ENCODE assay signal across 20 cellular contexts in the genomic region with DNA sequence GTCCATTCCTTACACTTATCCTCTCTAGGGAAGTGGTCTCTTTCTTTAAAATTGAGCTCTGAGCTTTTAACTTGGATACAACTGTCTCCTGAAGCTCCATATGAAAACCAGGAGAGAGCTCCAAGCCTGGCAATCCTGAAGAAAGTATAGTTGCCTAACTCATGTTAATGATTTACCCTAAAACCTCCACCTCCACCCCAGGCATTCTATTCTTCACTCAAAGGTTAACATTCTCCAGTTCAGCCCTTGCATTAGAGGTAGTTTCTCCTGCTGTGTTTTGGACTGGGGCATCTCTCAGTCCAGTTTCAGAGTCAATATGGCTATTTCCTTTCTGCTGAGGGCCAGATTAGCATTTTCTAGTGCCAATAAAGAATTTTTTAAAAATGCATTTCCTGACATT.
"Had no signal": no experiment of that assay in that cellular context is flagged by ENCODE, and none has a peak within 500 bp of the region (broad histone marks: within the 10 kb centered on the region; RNA-seq: fewer than 3 reads in every experiment).

No MANE protein-coding gene starts in this region.

- ATAC-seq: activated naive CD4-positive, alpha-beta T cell treated with anti-CD3 and anti-CD28 coated beads, Interleukin-2, amount 50 U/mL, for 72 hours; activated T-cell treated with anti-CD3 and anti-CD28 coated beads, Interleukin-2, amount 50 U/mL, for 72 hours; body of pancreas; left cardiac atrium; naive thymus-derived CD4-positive, alpha-beta T cell; stimulated activated naive B cell treated with anti-CD40 and anti-IgM and Interleukin-4, amounts not matched to agents 10 μg/mL and 1 μg/mL and 100 μg/mL, for 72 hours had no signal

- H3K27me3 ChIP-seq: body of pancreas, esophagus squamous epithelium, pancreas, thyroid gland had no signal

- DNase-seq: activated B cell treated with CpG ODN at 0.5 μM for 24 hours; activated CD4-positive, alpha-beta T cell treated with anti-CD3 and anti-CD28 coated beads for 48 hours; activated CD8-positive, alpha-beta memory T cell treated with anti-CD3 and anti-CD28 coated beads, Interleukin-2, amount 50 U/mL, for 48 hours; activated gamma-delta T cell; activated T-cell treated with anti-CD3 and anti-CD28 coated beads, Interleukin-2, amount 50 U/mL, for 72 hours; amniotic stem cell; body of pancreas; central memory CD4-positive, alpha-beta T cell; esophagus squamous epithelium; glutamatergic neuron; immature natural killer cell; left cardiac atrium; mammary epithelial cell; naive thymus-derived CD4-positive, alpha-beta T cell; pancreas; stimulated activated CD4-positive, alpha-beta T cell treated with anti-CD3 and anti-CD28 coated beads, Interleukin-2, amount 100 ng/mL, for 48 hours; stimulated activated naive B cell treated with anti-CD40 and anti-IgM and Interleukin-4, amounts not matched to agents 10 μg/mL and 1 μg/mL and 100 μg/mL, for 72 hours; thyroid gland had no signal

- H3K4me1 ChIP-seq: body of pancreas, esophagus squamous epithelium, pancreas, thyroid gland had no signal

- H3K27ac ChIP-seq: body of pancreas, coronary artery, esophagus squamous epithelium, pancreas, thyroid gland had no signal

- H3K4me3 ChIP-seq: body of pancreas, coronary artery, esophagus squamous epithelium, pancreas, thyroid gland had no signal

- H3K36me3 ChIP-seq: pancreas, thyroid gland had no signal

- H3K9me3 ChIP-seq: body of pancreas, esophagus squamous epithelium, pancreas, thyroid gland had no signal
